Comparison of ENCODE assay signal across 14 cellular contexts in the genomic region with DNA sequence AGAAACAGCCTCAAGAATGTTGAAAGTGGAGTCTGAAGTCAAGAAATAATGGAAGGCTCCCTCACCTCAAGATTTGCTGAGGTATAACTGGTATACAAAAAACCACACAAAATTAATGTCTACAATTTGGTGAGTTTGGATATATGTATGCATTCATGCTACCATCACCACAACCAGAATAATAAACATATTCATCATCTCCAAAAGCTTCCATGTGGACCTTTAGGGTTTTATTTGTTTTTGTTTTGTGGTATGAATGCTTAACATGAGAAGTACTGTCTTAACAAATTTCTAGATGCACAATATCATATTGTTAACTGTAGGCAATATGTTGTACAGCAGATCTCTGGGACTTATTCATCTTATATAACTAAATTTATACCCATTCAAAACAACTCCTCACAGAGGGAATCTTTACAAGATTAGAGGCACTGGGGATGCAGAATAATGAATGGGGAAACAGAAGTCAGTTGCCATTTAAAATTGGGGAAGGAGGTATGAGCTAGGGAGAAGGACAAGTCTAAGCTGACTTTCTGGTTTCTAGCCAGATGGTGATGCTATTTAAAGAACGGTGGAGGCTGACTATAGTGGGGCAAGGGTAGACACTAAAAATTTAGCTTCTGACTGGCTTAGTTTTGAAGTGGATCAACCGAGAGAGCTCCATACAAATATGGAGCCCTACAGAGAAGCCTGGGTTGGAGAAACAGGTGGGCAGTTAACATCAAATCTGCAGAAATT.
"Had no signal": no experiment of that assay in that cellular context is flagged by ENCODE, and none has a peak within 500 bp of the region (broad histone marks: within the 10 kb centered on the region; RNA-seq: fewer than 3 reads in every experiment).

No MANE protein-coding gene starts in this region.

- H3K4me3 ChIP-seq: suprapubic skin, upper lobe of left lung had no signal

- H3K27ac ChIP-seq: suprapubic skin, upper lobe of left lung had no signal

- H3K36me3 ChIP-seq: suprapubic skin, upper lobe of left lung had no signal

- ATAC-seq: activated CD4-positive, CD25-positive, alpha-beta regulatory T cell treated with anti-CD3 and anti-CD28 coated beads, Interleukin-2, amount 50 U/mL, for 24 hours; activated CD8-positive, alpha-beta memory T cell treated with anti-CD3 and anti-CD28 coated beads, Interleukin-2, amount 10 ng/mL, durations not matched to agents 7 days and 5 days; activated T-cell treated with anti-CD3 and anti-CD28 coated beads, Interleukin-2, amount 50 U/mL, for 4 hours; left colon; natural killer cell had no signal

- H3K27me3 ChIP-seq: suprapubic skin, upper lobe of left lung had no signal

- H3K4me1 ChIP-seq: suprapubic skin, upper lobe of left lung had no signal

- DNase-seq: activated CD4-positive, alpha-beta T cell treated with anti-CD3 and anti-CD28 coated beads, Interleukin-2, amount 50 U/mL, for 4 hours; activated CD8-positive, alpha-beta memory T cell treated with anti-CD3 and anti-CD28 coated beads, Interleukin-2, amount 10 ng/mL, durations not matched to agents 7 days and 5 days; activated gamma-delta T cell; activated T-cell treated with anti-CD3 and anti-CD28 coated beads, Interleukin-2, amount 50 U/mL, for 4 hours; cerebellar nuclear complex; left colon; natural killer cell; occipital lobe; stimulated activated CD4-positive, alpha-beta T cell treated with anti-CD3 and anti-CD28 coated beads, Interleukin-12 subunit alpha, Interleukin-12 subunit beta, amount 100 ng/mL, for 4 hours; stimulated activated CD4-positive, alpha-beta T cell treated with anti-CD3 and anti-CD28 coated beads, Interleukin-2, amount 100 ng/mL, for 48 hours; stimulated activated naive CD4-positive, alpha-beta T cell treated with Interleukin-2 at 50 U/mL for 16 hours; upper lobe of left lung had no signal

- H3K9me3 ChIP-seq: suprapubic skin, upper lobe of left lung had no signal
